24 cellular contexts compared by ENCODE assay signal in the genomic region with DNA sequence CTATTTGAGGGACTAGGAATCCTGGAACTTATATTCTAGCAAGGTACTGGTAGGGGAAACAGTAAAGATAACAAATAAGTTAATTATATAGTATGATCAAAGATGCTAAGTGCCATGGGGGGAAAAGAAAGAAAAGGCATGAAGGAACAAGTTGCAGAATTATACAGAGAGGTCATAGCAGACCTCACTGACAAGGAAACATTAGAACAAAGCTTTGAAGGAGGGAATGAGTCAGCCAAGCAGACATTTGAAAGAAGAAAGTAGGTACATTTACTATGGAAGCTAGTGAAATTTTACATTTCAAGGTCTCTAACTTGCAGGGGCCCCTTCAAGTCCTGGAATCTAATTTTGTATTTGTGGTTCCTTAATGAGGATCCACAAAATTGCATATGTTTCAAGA. TPM values are rescaled to one million over a fixed set of nuclear protein-coding genes. Genes with fewer than 3 reads are reported as not detected.
DNase-seq lines count a peak whose midpoint lies in the region; ATAC-seq and TF ChIP-seq lines count a peak whose summit lies in the region.
"Had no signal": no experiment of that assay in that cellular context is flagged by ENCODE, and none has a peak within 500 bp of the region (broad histone marks: within the 10 kb centered on the region; RNA-seq: fewer than 3 reads in every experiment).

No MANE protein-coding gene starts in this region.

- H3K4me1 Mint-ChIP-seq in stimulated activated naive CD8-positive, alpha-beta T cell treated with anti-CD3 and anti-CD28 coated beads, Interleukin-15, amount 100 ng/mL, for 72 hours, result peaks cover 39% of the 10 kb centered on the region
- H3K4me1 Mint-ChIP-seq in activated naive CD8-positive, alpha-beta T cell treated with anti-CD3 and anti-CD28 coated beads for 36 hours, result peaks cover 25% of the 10 kb centered on the region
- H3K4me1 Mint-ChIP-seq: natural killer cell had no signal

- ATAC-seq in stimulated activated naive CD8-positive, alpha-beta T cell treated with anti-CD3 and anti-CD28 coated beads, Interleukin-15, Interleukin-2, amounts not matched to agents 100 U/mL and 50 U/mL, for 24 hours, result peak; percentile 25
- ATAC-seq in stimulated activated naive CD8-positive, alpha-beta T cell treated with anti-CD3 and anti-CD28 coated beads, Interleukin-15, amount 100 ng/mL, for 72 hours, result no peak
- no peak for ATAC-seq in HG03460 (IDR thresholded peaks at IDR 0.05; ENCODE audit: unreplicated experiment)
- ATAC-seq: natural killer cell, pancreas had no signal

- no peaks in the 10 kb centered on the region for H3K36me3 Mint-ChIP-seq in activated naive CD8-positive, alpha-beta T cell treated with anti-CD3 and anti-CD28 coated beads for 36 hours
- H3K36me3 Mint-ChIP-seq: activated naive CD4-positive, alpha-beta T cell treated with anti-CD3 and anti-CD28 coated beads, Interleukin-2, amount 10 ng/mL, durations not matched to agents 7 days and 5 days; natural killer cell had no signal

- no peak for DNase-seq in stimulated activated naive CD8-positive, alpha-beta T cell treated with anti-CD3 and anti-CD28 coated beads, Interleukin-15, Interleukin-2, amounts not matched to agents 100 U/mL and 50 U/mL, for 24 hours
- no peak for DNase-seq in stimulated activated naive CD8-positive, alpha-beta T cell treated with anti-CD3 and anti-CD28 coated beads, Interleukin-15, amount 100 ng/mL, for 72 hours
- no peak for DNase-seq in activated naive CD8-positive, alpha-beta T cell treated with anti-CD3 and anti-CD28 coated beads for 36 hours
- DNase-seq in fibroblast of mammary gland (ENCODE audit: low read depth) (peak; percentile 40), GM10248 (ENCODE audit: extremely low spot score) (no peak), DMS79 (lab: John Stamatoyannopoulos, UW) (no peak), NCI-H2171 treated with DMSO at 0.1 percent for 48 hours (lab: John Stamatoyannopoulos, UW) (no peak)
- DNase-seq: activated CD4-positive, alpha-beta T cell treated with anti-CD3 and anti-CD28 coated beads, Interleukin-2, amount 50 U/mL, for 1 hour; activated naive CD4-positive, alpha-beta T cell treated with anti-CD3 and anti-CD28 coated beads, Interleukin-2, amount 10 ng/mL, durations not matched to agents 7 days and 5 days; dorsolateral prefrontal cortex; kidney; midbrain; natural killer cell; NCI-H1092; NCI-H187; NCI-H526 treated with DMSO at 0.1 percent for 48 hours; pancreas; PC-9; SHP77; substantia nigra; upper lobe of left lung; WERI-Rb-1 had no signal

- H3K27ac Mint-ChIP-seq in stimulated activated naive CD8-positive, alpha-beta T cell treated with anti-CD3 and anti-CD28 coated beads, Interleukin-15, amount 100 ng/mL, for 72 hours, result no peak overlapping the region
- H3K27ac Mint-ChIP-seq in activated naive CD8-positive, alpha-beta T cell treated with anti-CD3 and anti-CD28 coated beads for 36 hours, result peak overlapping the region; percentile 13
- H3K27ac Mint-ChIP-seq: activated naive CD4-positive, alpha-beta T cell treated with anti-CD3 and anti-CD28 coated beads, Interleukin-2, amount 10 ng/mL, durations not matched to agents 7 days and 5 days; activated T-helper 1 cell treated with anti-CD3 and anti-CD28 coated beads, Interleukin-12 subunit alpha, Interleukin-12 subunit beta, Interleukin-2, Interleukin-4 antibody, amounts not matched to agents 30 ng/mL and 10 ng/mL and 1 ng/mL, durations not matched to agents 14 hours and 24 hours and 36 hours; natural killer cell had no signal

- H3K27me3 Mint-ChIP-seq in stimulated activated naive CD8-positive, alpha-beta T cell treated with anti-CD3 and anti-CD28 coated beads, Interleukin-15, amount 100 ng/mL, for 72 hours, result no peaks in the 10 kb centered on the region
- H3K27me3 Mint-ChIP-seq in activated naive CD8-positive, alpha-beta T cell treated with anti-CD3 and anti-CD28 coated beads for 36 hours, result no peaks in the 10 kb centered on the region

- POLR2A ChIA-PET in GM10248 (lab: Yijun Ruan, JAX), result no interaction called here

- no peak overlapping the region for H3K4me3 ChIP-seq in fibroblast of mammary gland (ENCODE audit: control insufficient read depth, low read depth, low read length)
- H3K4me3 ChIP-seq: dorsolateral prefrontal cortex, pancreas, PC-9, upper lobe of left lung had no signal

- TF ChIP-seq CTCF in fibroblast of mammary gland (conservative IDR thresholded peaks at IDR 0.05; ENCODE audit: control insufficient read depth, insufficient read depth, low read depth, low read length) (no peak), GM10248 (IDR thresholded peaks at IDR 0.05; ENCODE audit: control extremely low read depth, extremely low read depth, low read depth, missing control alignments) (no peak)

- H3K9me3 Mint-ChIP-seq in stimulated activated naive CD8-positive, alpha-beta T cell treated with anti-CD3 and anti-CD28 coated beads, Interleukin-15, amount 100 ng/mL, for 72 hours, result no peaks in the 10 kb centered on the region
- H3K9me3 Mint-ChIP-seq in activated naive CD8-positive, alpha-beta T cell treated with anti-CD3 and anti-CD28 coated beads for 36 hours, result no peaks in the 10 kb centered on the region
- H3K9me3 Mint-ChIP-seq: activated naive CD4-positive, alpha-beta T cell treated with anti-CD3 and anti-CD28 coated beads, Interleukin-2, amount 10 ng/mL, durations not matched to agents 7 days and 5 days; activated T-helper 1 cell treated with anti-CD3 and anti-CD28 coated beads, Interleukin-12 subunit alpha, Interleukin-12 subunit beta, Interleukin-2, Interleukin-4 antibody, amounts not matched to agents 30 ng/mL and 10 ng/mL and 1 ng/mL, durations not matched to agents 14 hours and 24 hours and 36 hours; natural killer cell had no signal

- CTCF ChIA-PET in GM10248 (lab: Yijun Ruan, JAX), result interaction anchor here (0.8 to 2.0 kb wide), 4 partner anchors 9 to 520 kb away, joined by 3 to 6 read pairs (median 4); no protein-coding TSS in a partner anchor

- no peak overlapping the region for H3K4me3 Mint-ChIP-seq in stimulated activated naive CD8-positive, alpha-beta T cell treated with anti-CD3 and anti-CD28 coated beads, Interleukin-15, amount 100 ng/mL, for 72 hours
- H3K4me3 Mint-ChIP-seq in activated naive CD8-positive, alpha-beta T cell treated with anti-CD3 and anti-CD28 coated beads for 36 hours, result no peak overlapping the region
- H3K4me3 Mint-ChIP-seq: activated naive CD4-positive, alpha-beta T cell treated with anti-CD3 and anti-CD28 coated beads, Interleukin-2, amount 10 ng/mL, durations not matched to agents 7 days and 5 days; activated T-helper 1 cell treated with anti-CD3 and anti-CD28 coated beads, Interleukin-12 subunit alpha, Interleukin-12 subunit beta, Interleukin-2, Interleukin-4 antibody, amounts not matched to agents 30 ng/mL and 10 ng/mL and 1 ng/mL, durations not matched to agents 14 hours and 24 hours and 36 hours; natural killer cell had no signal

RNA-seq across cellular contexts. Expression of gene TIPARP, which starts 57.2 kb away (rescaled TPM):
- 10 to 100 TPM; 26.9 to 27.0 TPM for total RNA-seq in activated naive CD8-positive, alpha-beta T cell treated with anti-CD3 and anti-CD28 coated beads for 36 hours
